ENCODE assay signal across 31 cellular contexts in the genomic region with DNA sequence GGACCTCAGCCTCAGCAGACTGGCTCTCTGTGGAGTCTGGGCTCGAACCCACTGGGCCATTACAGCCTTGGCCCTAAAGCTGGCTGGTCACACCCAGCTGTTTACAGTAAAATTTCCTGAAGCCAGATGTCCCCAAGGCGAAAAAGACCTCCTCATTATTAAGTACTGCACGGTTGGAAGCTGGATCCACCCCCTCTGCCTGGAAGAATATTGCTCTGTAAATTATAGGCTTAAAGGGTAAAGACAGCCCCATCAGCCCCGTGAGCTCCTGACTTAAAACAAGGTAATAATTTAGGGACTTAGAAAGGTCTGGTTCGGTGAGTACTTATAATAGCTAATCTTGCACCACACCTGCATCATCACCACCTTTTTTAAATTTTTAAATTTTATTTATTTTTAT. TPM values are rescaled to one million over a fixed set of nuclear protein-coding genes. Genes with fewer than 3 reads are reported as not detected.
"Had no signal": no experiment of that assay in that cellular context is flagged by ENCODE, and none has a peak within 500 bp of the region (broad histone marks: within the 10 kb centered on the region; RNA-seq: fewer than 3 reads in every experiment).

No MANE protein-coding gene starts in this region.

- ATAC-seq: activated CD4-positive, alpha-beta T cell treated with anti-CD3 and anti-CD28 coated beads for 36 hours; left lobe of liver; lower lobe of right lung; naive thymus-derived CD8-positive, alpha-beta T cell; stimulated activated memory B cell treated with anti-CD40 and anti-IgM and Interleukin-4, amounts not matched to agents 10 μg/mL and 1 μg/mL and 100 μg/mL, for 72 hours had no signal

- H3K36me3 ChIP-seq: adrenal gland, ascending aorta, cardiac muscle cell, colonic mucosa, esophagus squamous epithelium, heart right ventricle, lower lobe of right lung, right atrium auricular region, suprapubic skin, tibial nerve had no signal

- H3K4me2 ChIP-seq: smooth muscle cell had no signal

- H3K27ac ChIP-seq: adrenal gland, ascending aorta, cardiac muscle cell, colonic mucosa, epithelial cell of prostate, esophagus squamous epithelium, heart right ventricle, lower lobe of right lung, parathyroid adenoma, right atrium auricular region, suprapubic skin, tibial nerve had no signal

- DNase-seq: activated CD4-positive, alpha-beta T cell treated with anti-CD3 and anti-CD28 coated beads for 36 hours; activated CD4-positive, CD25-positive, alpha-beta regulatory T cell; activated CD8-positive, alpha-beta memory T cell treated with anti-CD3 and anti-CD28 coated beads for 24 hours; activated effector memory CD4-positive, alpha-beta T cell treated with Interleukin-2 at 50 U/mL for 16 hours; activated naive CD4-positive, alpha-beta T cell treated with anti-CD3 and anti-CD28 coated beads for 36 hours; activated naive CD8-positive, alpha-beta T cell treated with anti-CD3 and anti-CD28 coated beads for 36 hours; cerebellar nuclear complex; colonic mucosa; effector CD8-positive, alpha-beta T cell; esophagus squamous epithelium; foreskin melanocyte; kidney glomerular epithelial cell; lower lobe of right lung; mesenchymal stem cell; naive thymus-derived CD8-positive, alpha-beta T cell; nucleus accumbens; stimulated activated CD4-positive, alpha-beta T cell treated with anti-CD3 and anti-CD28 coated beads, Interleukin-1b, Interleukin-23, amount 100 ng/mL, for 48 hours; stimulated activated CD4-positive, alpha-beta T cell treated with anti-CD3 and anti-CD28 coated beads, Interleukin-4, amount 100 ng/mL, for 4 hours; stimulated activated CD8-positive, alpha-beta memory T cell treated with anti-CD3 and anti-CD28 coated beads, Interleukin-4, amount 100 ng/mL, for 48 hours had no signal

- H3K4me1 ChIP-seq: ascending aorta, colonic mucosa, esophagus squamous epithelium, heart right ventricle, lower lobe of right lung, parathyroid adenoma, right atrium auricular region, suprapubic skin, tibial nerve had no signal

- H2AFZ ChIP-seq: parathyroid adenoma had no signal

- H3K9me3 ChIP-seq: adrenal gland, ascending aorta, colonic mucosa, esophagus squamous epithelium, heart right ventricle, lower lobe of right lung, right atrium auricular region, suprapubic skin, tibial nerve had no signal

- H3K79me2 ChIP-seq: parathyroid adenoma had no signal

- H3K4me3 ChIP-seq: adrenal gland, ascending aorta, cardiac muscle cell, colonic mucosa, esophagus squamous epithelium, heart right ventricle, lower lobe of right lung, right atrium auricular region, smooth muscle cell, suprapubic skin, tibial nerve had no signal

- H3K27me3 ChIP-seq: adrenal gland, ascending aorta, cardiac muscle cell, colonic mucosa, esophagus squamous epithelium, right atrium auricular region, suprapubic skin, tibial nerve had no signal

RNA-seq across cellular contexts. Expression of gene TMEM51, which starts 30.2 kb away (rescaled TPM):
- total RNA-seq: activated naive CD8-positive, alpha-beta T cell treated with anti-CD3 and anti-CD28 coated beads for 36 hours; ascending aorta; naive thymus-derived CD8-positive, alpha-beta T cell had no signal
- polyA plus RNA-seq: naive thymus-derived CD8-positive, alpha-beta T cell had no signal
